Comparison of ENCODE assay signal across 11 cellular contexts in genomic region chr18:55328301-55328700, GRCh38.
DNase-seq lines count a peak whose midpoint lies in the region; ATAC-seq and TF ChIP-seq lines count a peak whose summit lies in the region.
"Had no signal": no experiment of that assay in that cellular context is flagged by ENCODE, and none has a peak within 500 bp of the region (broad histone marks: within the 10 kb centered on the region; RNA-seq: fewer than 3 reads in every experiment).

No MANE protein-coding gene starts in this region.

- H3K4me1 ChIP-seq in body of pancreas (peaks cover 7% of the 10 kb centered on the region), uterus (peaks cover 0 to 5% of the 10 kb centered on the region in 2 donors)
- H3K4me1 ChIP-seq: A549, foreskin keratinocyte had no signal

- no peak for TF ChIP-seq CTCF in body of pancreas (IDR thresholded peaks at IDR 0.05)
- TF ChIP-seq CTCF in uterus (IDR thresholded peaks at IDR 0.05): no peak

- no peaks in the 10 kb centered on the region for H3K27me3 ChIP-seq in body of pancreas
- H3K27me3 ChIP-seq in layer of hippocampus (ENCODE audit: control insufficient read depth, insufficient read depth, low read length): no peaks in the 10 kb centered on the region
- no peaks in the 10 kb centered on the region for H3K27me3 ChIP-seq in uterus
- H3K27me3 ChIP-seq: foreskin keratinocyte had no signal

- WGBS in body of pancreas, 2 donors: 53 to 64% methylated on average over 4 of the region's 4 CpGs

- no peak for TF ChIP-seq POLR2A in body of pancreas (IDR thresholded peaks at IDR 0.05)
- no peak for TF ChIP-seq POLR2A in uterus (IDR thresholded peaks at IDR 0.05)

- peak overlapping the region in 1 of 4 donors; percentile 26 for H3K27ac ChIP-seq in body of pancreas
- H3K27ac ChIP-seq in layer of hippocampus (ENCODE audit: low read depth, low read length): peak overlapping the region; percentile 35
- H3K27ac ChIP-seq in uterus: peak overlapping the region; percentile 40 to 75
- H3K27ac ChIP-seq: A549, foreskin keratinocyte had no signal

- ATAC-seq in body of pancreas: peak; percentile 21
- ATAC-seq: A549, foreskin keratinocyte had no signal

- H3K4me3 ChIP-seq in body of pancreas (no peak overlapping the region), uterus (no peak overlapping the region)
- H3K4me3 ChIP-seq: A549 had no signal

- DNase-seq in SIG-M5 treated with dmso at 0.1 percent for 504 hours (lab: John Stamatoyannopoulos, UW; ENCODE audit: unreplicated experiment) (peak; percentile 10), SIG-M5 (lab: John Stamatoyannopoulos, UW) (no peak), body of pancreas (no peak), uterus (no peak), germinal center (ENCODE audit: low spot score) (no peak)
- DNase-seq in activated CD8-positive, alpha-beta memory T cell treated with anti-CD3 and anti-CD28 coated beads, Interleukin-2, amount 50 U/mL, for 48 hours: no peak
- no peak for DNase-seq in NK-92 treated with Interleukin-12 subunit alpha and Interleukin-12 subunit beta, amount 100 ng/mL, for 24 hours (lab: John Stamatoyannopoulos, UW)
- DNase-seq: SHP77 treated with DMSO at 0.1 percent for 48 hours had no signal

- H3K9me3 ChIP-seq in body of pancreas: no peaks in the 10 kb centered on the region
- H3K9me3 ChIP-seq in uterus: no peaks in the 10 kb centered on the region
- H3K9me3 ChIP-seq: A549 had no signal

- no peaks in the 10 kb centered on the region for H3K36me3 ChIP-seq in body of pancreas (replicated peaks in 1 of 2; ENCODE audit: insufficient read depth in 1 of 2, low read depth in 2 of 2)
- no peaks in the 10 kb centered on the region for H3K36me3 ChIP-seq in uterus

- intact Hi-C loops in body of pancreas (cut with DNase I): no loop called here
- intact Hi-C loops in uterus (cut with DNase I; ENCODE audit: low total_unique reads): loop anchor here (10.0 kb wide), 1 partner anchor 76 kb away; no protein-coding TSS in a partner anchor
